ENCODE assay signal across 6 cellular contexts in the genomic region with DNA sequence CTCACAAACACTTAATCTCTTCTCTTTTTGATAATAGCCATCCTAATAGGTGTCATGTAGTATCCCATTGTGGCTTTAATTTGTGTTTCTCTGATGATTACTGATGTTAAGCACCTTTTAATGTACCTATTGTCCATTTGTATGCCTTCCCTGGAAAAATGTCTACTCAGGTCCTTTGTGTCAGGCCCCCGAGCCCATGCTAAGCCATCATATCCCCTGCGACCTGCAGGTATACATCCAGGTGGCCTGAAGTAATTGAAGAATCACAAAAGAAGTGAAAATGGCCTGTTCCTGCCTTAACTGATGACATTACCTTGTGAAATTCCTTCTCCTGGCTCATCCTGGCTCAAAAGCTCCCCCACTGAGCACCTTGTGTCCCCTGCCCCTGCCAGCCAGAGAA.
DNase-seq lines count a peak whose midpoint lies in the region; ATAC-seq and TF ChIP-seq lines count a peak whose summit lies in the region.
"Not testable (repeated sequence)": the region's sequence is repeated elsewhere in the genome, so short reads cannot be mapped to it uniquely, and the experiment has no call there.

No MANE protein-coding gene starts in this region.

- H3K9me3 Mint-ChIP-seq in GM23338, result not testable (repeated sequence)
- peaks cover 24% of the 10 kb centered on the region for H3K9me3 Mint-ChIP-seq in endodermal cell

- H4K5ac ChIP-seq in mesendoderm (ENCODE audit: low read length), result not testable (repeated sequence)

- H3K27me3 ChIP-seq in GM23338 (ENCODE audit: insufficient read depth); endodermal cell (ENCODE audit: control insufficient read depth, insufficient read depth, low read length, poor library complexity, severe bottlenecking); mesendoderm (ENCODE audit: insufficient read depth, low read length, poor library complexity): not testable (repeated sequence)

- H3K27ac ChIP-seq in GM23338 (ENCODE audit: low read depth) (0 out of 2 replicates have a peak overlapping the region, but pooled peaks have one; percentile 3), SK-N-MC (peak overlapping the region; percentile 99)
- not testable (repeated sequence) for H3K27ac ChIP-seq in endodermal cell (ENCODE audit: low read depth, low read length); mesendoderm (ENCODE audit: low read depth, low read length)

- H3K36me3 Mint-ChIP-seq in GM23338 (ENCODE audit: low read depth); endodermal cell (ENCODE audit: low read depth): not testable (repeated sequence)

- H3K4me3 Mint-ChIP-seq in GM23338, endodermal cell: not testable (repeated sequence)

- H3K4me1 Mint-ChIP-seq in GM23338 (peaks cover 20% of the 10 kb centered on the region), endodermal cell (peaks cover 42% of the 10 kb centered on the region)

- 51% methylated on average over 2 of the region's 2 CpGs; no CpG with 5 or more reads in 1 of the 2 experiments for WGBS in endodermal cell (ENCODE audit: insufficient coverage in 1 of 2, insufficient read length in 1 of 2), 2 experiments
- no CpG with 5 or more reads among the region's 2 CpGs for WGBS in mesendoderm (ENCODE audit: extremely low coverage, insufficient coverage, low lambda C conversion rate)

- not testable (repeated sequence) for H3K4me3 ChIP-seq in GM23338; SK-N-MC; endodermal cell (ENCODE audit: low read length); mesendoderm (ENCODE audit: low read length)

- H2BK120ac ChIP-seq in mesendoderm (ENCODE audit: low read depth, low read length), result not testable (repeated sequence)

- not testable (repeated sequence) for H3K4ac ChIP-seq in mesendoderm (ENCODE audit: low read depth, low read length)

- H4K8ac ChIP-seq in mesendoderm (ENCODE audit: low read depth, low read length), result not testable (repeated sequence)

- H3F3A ChIP-seq in GM23338 (replicated peaks; ENCODE audit: low read depth), result not testable (repeated sequence)

- not testable (repeated sequence) for H3K36me3 ChIP-seq in GM23338 (ENCODE audit: insufficient read depth); SK-N-MC (ENCODE audit: insufficient read depth, low read length); endodermal cell (ENCODE audit: control insufficient read depth, insufficient read depth, low read length); mesendoderm (ENCODE audit: control insufficient read depth, insufficient read depth, low read length)

- DNase-seq in GM23338 (ENCODE audit: low spot score); SK-N-MC (ENCODE audit: low read depth, low spot score): not testable (repeated sequence)
- DNase-seq in NCI-H146 treated with DMSO at 0.1 percent for 48 hours (lab: John Stamatoyannopoulos, UW; ENCODE audit: unreplicated experiment), result peak; percentile 73
- DNase-seq in NCI-H748 (lab: John Stamatoyannopoulos, UW; ENCODE audit: unreplicated experiment), result peak; percentile 96
- DNase-seq in endodermal cell, result peak; percentile 79
- peak; percentile 80 for DNase-seq in mesendoderm

- not testable (repeated sequence) for H2AFZ ChIP-seq in GM23338

- not testable (repeated sequence) for H3K27ac Mint-ChIP-seq in GM23338, endodermal cell

- H3K9me3 ChIP-seq in SK-N-MC (ENCODE audit: low read depth, low read length), result not testable (repeated sequence)
- peaks cover 36% of the 10 kb centered on the region for H3K9me3 ChIP-seq in endodermal cell (ENCODE audit: control insufficient read depth, low read length)

- H3K4me2 ChIP-seq in GM23338; mesendoderm (ENCODE audit: low read length): not testable (repeated sequence)

- H3K27me3 Mint-ChIP-seq in GM23338 (ENCODE audit: insufficient read depth, low read depth, poor library complexity); endodermal cell (ENCODE audit: insufficient read depth): not testable (repeated sequence)

- not testable (repeated sequence) for H2BK15ac ChIP-seq in mesendoderm (replicated peaks; ENCODE audit: low read depth)

- not testable (repeated sequence) for H2BK5ac ChIP-seq in mesendoderm (ENCODE audit: low read length)

- not testable (repeated sequence) for H3K79me1 ChIP-seq in mesendoderm (ENCODE audit: low read length)

- ATAC-seq in GM23338, result not testable (repeated sequence)

- not testable (repeated sequence) for H2AK5ac ChIP-seq in mesendoderm (ENCODE audit: low read length)

- not testable (repeated sequence) for H3K18ac ChIP-seq in mesendoderm (ENCODE audit: low read length)

- not testable (repeated sequence) for TF ChIP-seq CTCF in GM23338 (conservative IDR thresholded peaks at IDR 0.05; ENCODE audit: low read depth in 2 of 2); endodermal cell (conservative IDR thresholded peaks at IDR 0.05)

- peaks cover 15% of the 10 kb centered on the region for H3K9me2 ChIP-seq in GM23338 (ENCODE audit: insufficient read depth)

- H4K20me1 ChIP-seq in GM23338 (replicated peaks; ENCODE audit: insufficient read depth), result not testable (repeated sequence)

- not testable (repeated sequence) for H3K79me2 ChIP-seq in GM23338 (replicated peaks; ENCODE audit: insufficient read depth); mesendoderm (ENCODE audit: control insufficient read depth, insufficient read depth, low read length)

- not testable (repeated sequence) for H3K56ac ChIP-seq in mesendoderm (ENCODE audit: low read length)

- not testable (repeated sequence) for H3K23ac ChIP-seq in mesendoderm (ENCODE audit: low read length)

- peak overlapping the region; percentile 47 for H3K9ac ChIP-seq in SK-N-MC (ENCODE audit: insufficient read length)
- H3K9ac ChIP-seq in endodermal cell (ENCODE audit: extremely low read depth, low read length, poor library complexity, severe bottlenecking); mesendoderm (ENCODE audit: low read length): not testable (repeated sequence)

- H3K4me1 ChIP-seq in GM23338 (ENCODE audit: insufficient read depth), result peaks cover 12% of the 10 kb centered on the region; the same call in 1 of the 2 replicates
- H3K4me1 ChIP-seq in endodermal cell (ENCODE audit: control insufficient read depth, insufficient read depth, low read length); mesendoderm (ENCODE audit: control insufficient read depth, low read depth, low read length): not testable (repeated sequence)
